ENCODE assay signal across 13 cellular contexts in the genomic region with DNA sequence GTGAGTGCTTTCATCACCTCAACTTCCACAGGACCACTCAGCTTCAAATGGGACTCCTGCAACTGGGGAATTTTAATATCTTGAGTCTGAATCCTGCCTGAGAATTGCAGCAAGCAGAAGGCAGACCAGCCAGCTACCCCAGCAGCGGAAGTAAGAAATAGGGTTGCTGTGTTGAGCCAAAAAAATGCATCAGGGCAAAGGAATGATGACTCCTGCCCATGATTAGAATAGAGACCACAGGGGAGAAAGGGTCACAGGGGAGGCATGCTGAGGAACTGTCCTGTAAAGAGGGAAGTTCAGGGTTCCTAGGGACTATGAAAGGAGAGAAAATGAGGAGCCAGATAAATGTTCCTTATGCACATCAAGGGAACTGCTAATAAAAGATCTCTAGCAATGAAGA.
DNase-seq lines count a peak whose midpoint lies in the region; FAIRE-seq and TF ChIP-seq lines count a peak whose summit lies in the region.
"Had no signal": no experiment of that assay in that cellular context is flagged by ENCODE, and none has a peak within 500 bp of the region (broad histone marks: within the 10 kb centered on the region; RNA-seq: fewer than 3 reads in every experiment).

No MANE protein-coding gene starts in this region.

- H3K4me3 ChIP-seq in PC-9 (no peak overlapping the region), endothelial cell of umbilical vein (replicated peaks in 1 of 3; ENCODE audit: insufficient read depth in 1 of 3, low read depth in 1 of 3, low read length in 3 of 3) (no peak overlapping the region)

- no peaks in the 10 kb centered on the region for H3F3A ChIP-seq in PC-9 (ENCODE audit: insufficient read depth, low read depth)

- H3K79me2 ChIP-seq in PC-9 (ENCODE audit: low read depth) (no peaks in the 10 kb centered on the region), endothelial cell of umbilical vein (ENCODE audit: control insufficient read depth, insufficient read depth, low read length) (no peaks in the 10 kb centered on the region)

- H3K9ac ChIP-seq in endothelial cell of umbilical vein (replicated peaks; ENCODE audit: extremely low read depth, insufficient read depth, low read length) = peak overlapping the region; percentile 39
- H3K9ac ChIP-seq: KMS-11 had no signal

- POLR2A ChIA-PET in PC-9 (lab: Charles Lee; ENCODE audit: unreplicated experiment) = no interaction called here
- POLR2A ChIA-PET in endothelial cell of umbilical vein (lab: Charles Lee) = no interaction called here

- BruUV-seq in PC-9 (replicated peaks; lab: Mats Ljungman, UMichigan) (no TSS peak), endothelial cell of umbilical vein (replicated peaks; lab: Mats Ljungman, UMichigan) (no TSS peak)

- no peak overlapping the region for H3K27ac ChIP-seq in PC-9
- H3K27ac ChIP-seq in endothelial cell of umbilical vein (ENCODE audit: insufficient read depth, low read depth, low read length) = peak overlapping the region; percentile 39
- H3K27ac ChIP-seq: foreskin keratinocyte, KMS-11 had no signal

- H3K36me3 ChIP-seq in PC-9 (ENCODE audit: low read depth) (no peaks in the 10 kb centered on the region), endothelial cell of umbilical vein (ENCODE audit: control insufficient read depth in 2 of 2, extremely low read depth in 1 of 2, insufficient read depth in 2 of 2, low read length in 2 of 2) (no peaks in the 10 kb centered on the region)

- no peaks in the 10 kb centered on the region for H3K9me1 ChIP-seq in endothelial cell of umbilical vein (replicated peaks; ENCODE audit: control insufficient read depth, extremely low read depth, insufficient read depth, low read length)

- intact Hi-C loops in PC-9 (cut with micrococcal nuclease; ENCODE audit: unreplicated experiment) = no loop called here
- intact Hi-C loops in endothelial cell of umbilical vein (cut with micrococcal nuclease) = no loop called here

- CTCF ChIA-PET in PC-9 (lab: Charles Lee) (no interaction called here), endothelial cell of umbilical vein (lab: Charles Lee) (interaction anchor here (1.2 to 1.9 kb wide), 2 partner anchors 152 to 388 kb away, joined by 3 to 4 read pairs; no protein-coding TSS in a partner anchor)

- H3K27me3 ChIP-seq in PC-9 (ENCODE audit: insufficient read depth, low read depth) = no peaks in the 10 kb centered on the region
- H3K27me3 ChIP-seq in endothelial cell of umbilical vein (ENCODE audit: control insufficient read depth in 2 of 2, insufficient read depth in 2 of 2, low read length in 2 of 2) = no peaks in the 10 kb centered on the region
- H3K27me3 ChIP-seq: foreskin keratinocyte had no signal

- TF ChIP-seq CTCF in PC-9 (conservative IDR thresholded peaks at IDR 0.05) = no peak
- no peak for TF ChIP-seq CTCF in endothelial cell of umbilical vein (IDR thresholded peaks at IDR 0.05; ENCODE audit: extremely low read depth in 1 of 2, insufficient read depth in 1 of 2, low read depth in 1 of 2, low read length in 2 of 2)

- peaks cover 28% of the 10 kb centered on the region for H3K4me1 ChIP-seq in PC-9 (replicated peaks; ENCODE audit: insufficient read depth)
- H3K4me1 ChIP-seq in endothelial cell of umbilical vein (ENCODE audit: control insufficient read depth, extremely low read depth, insufficient read depth, low read length) = peaks cover 34% of the 10 kb centered on the region
- H3K4me1 ChIP-seq: foreskin keratinocyte had no signal

- H4K20me1 ChIP-seq in PC-9 (ENCODE audit: insufficient read depth) (no peaks in the 10 kb centered on the region), endothelial cell of umbilical vein (replicated peaks; ENCODE audit: control insufficient read depth, extremely low read depth, insufficient read depth, low read length) (no peaks in the 10 kb centered on the region)

- peak overlapping the region; percentile 53; the same call in 1 of the 2 replicates for H2AFZ ChIP-seq in PC-9
- H2AFZ ChIP-seq in endothelial cell of umbilical vein (ENCODE audit: low read depth, low read length) = peak overlapping the region; percentile 27

- H3K9me3 ChIP-seq in PC-9 (ENCODE audit: insufficient read depth, low read depth) = no peaks in the 10 kb centered on the region
- no peaks in the 10 kb centered on the region for H3K9me3 ChIP-seq in endothelial cell of umbilical vein (replicated peaks; ENCODE audit: control insufficient read depth, insufficient read depth, low read length)

- H3K4me2 ChIP-seq in PC-9 (peak overlapping the region; percentile 25; the same call in 1 of the 2 replicates), endothelial cell of umbilical vein (ENCODE audit: insufficient read depth, low read length) (no peak overlapping the region)
- H3K4me2 ChIP-seq: KMS-11 had no signal

- H3K9me2 ChIP-seq in PC-9 (ENCODE audit: insufficient read depth) = no peaks in the 10 kb centered on the region

- no peak for TF ChIP-seq POLR2A in endothelial cell of umbilical vein (IDR thresholded peaks at IDR 0.05; ENCODE audit: low read depth, low read length)

- FAIRE-seq in endothelial cell of umbilical vein (lab: Jason Lieb, UNC) = no peak

- DNase-seq in ELR (ENCODE audit: low read depth) (peak; percentile 93), PC-9 (no peak), endothelial cell of umbilical vein (ENCODE audit: low read depth, low spot score) (no peak), non-pigmented ciliary epithelial cell (ENCODE audit: low read depth) (peak; percentile 85), NCI-H510A treated with DMSO at 0.1 percent for 48 hours (lab: John Stamatoyannopoulos, UW) (no peak), SW480 (ENCODE audit: low spot score) (no peak), NCI-H69 (lab: John Stamatoyannopoulos, UW) (no peak)
- no peak for DNase-seq in activated effector memory CD4-positive, alpha-beta T cell treated with Interleukin-2 at 50 U/mL for 16 hours
- DNase-seq: activated CD4-positive, alpha-beta T cell treated with anti-CD3 and anti-CD28 coated beads for 4 hours; NCI-H2081; stimulated activated naive CD8-positive, alpha-beta T cell treated with anti-CD3 and anti-CD28 coated beads, Interleukin-15, Interleukin-2, amounts not matched to agents 100 U/mL and 50 U/mL, for 24 hours had no signal

- dilution Hi-C loops in endothelial cell of umbilical vein (cut with MboI; ENCODE audit: extremely low pct_ligation_motif_present, low sequenced_read_pairs) = no loop called here

TF ChIP-seq in endothelial cell of umbilical vein, 7 proteins besides CTCF, POLR2A, EP300 and RAD21:
- no peak for TF ChIP-seq POLR2AphosphoS5 (IDR thresholded peaks at IDR 0.05; ENCODE audit: insufficient read depth, low read depth, low read length)
- no peak for TF ChIP-seq FOS (IDR thresholded peaks at IDR 0.05; ENCODE audit: borderline replicate concordance, insufficient read depth, low read length)
- no peak for TF ChIP-seq GATA2 (IDR thresholded peaks at IDR 0.05; ENCODE audit: insufficient read depth, insufficient read length, low read depth, low read length)
- TF ChIP-seq MAX (IDR thresholded peaks at IDR 0.05; ENCODE audit: insufficient read depth, insufficient read length) = no peak
- TF ChIP-seq MYC (IDR thresholded peaks at IDR 0.05; ENCODE audit: low read depth, low read length) = no peak
- TF ChIP-seq EZH2 (IDR thresholded peaks at IDR 0.05; ENCODE audit: borderline replicate concordance, low read depth, low read length, severe bottlenecking) = no peak
- no peak for TF ChIP-seq JUN (IDR thresholded peaks at IDR 0.05; ENCODE audit: borderline replicate concordance, insufficient read depth, insufficient read length, low read depth)

Comparison
In these comparisons a context has a peak if more than half of its experiments do, and no peak if none do; other contexts are left out.
1. DNase-seq: peak in ELR (single experiment) and non-pigmented ciliary epithelial cell (single experiment); none in PC-9 (0 of 2), endothelial cell of umbilical vein (single experiment), NCI-H510A treated with DMSO at 0.1 percent for 48 hours (single experiment), SW480 (single experiment), activated effector memory CD4-positive, alpha-beta T cell treated with Interleukin-2 at 50 U/mL for 16 hours (single experiment) and NCI-H69 (single experiment).